ENCODE assay signal across 10 cellular contexts in genomic region chr5:14342306-14342705, GRCh38.
A peak's percentile ranks its signal among the peaks of the same experiment; 100 is the strongest.
DNase-seq lines count a peak whose midpoint lies in the region; ATAC-seq and TF ChIP-seq lines count a peak whose summit lies in the region.
"Had no signal": no experiment of that assay in that cellular context is flagged by ENCODE, and none has a peak within 500 bp of the region (broad histone marks: within the 10 kb centered on the region; RNA-seq: fewer than 3 reads in every experiment).

No MANE protein-coding gene starts in this region.

- no peaks in the 10 kb centered on the region for H3K27me3 ChIP-seq in fibroblast of lung (ENCODE audit: control insufficient read depth, insufficient read depth, low read length)
- H3K27me3 ChIP-seq: SJSA1 had no signal

- H3K9ac ChIP-seq in fibroblast of lung (ENCODE audit: insufficient read depth, low read length): no peak overlapping the region

- H2AFZ ChIP-seq in fibroblast of lung (ENCODE audit: low read length): no peak overlapping the region

- H3K27ac ChIP-seq in fibroblast of lung (ENCODE audit: insufficient read depth, low read length): peak overlapping the region; percentile 29
- H3K27ac ChIP-seq: epithelial cell of prostate, SJSA1 had no signal

- peaks cover 1% of the 10 kb centered on the region for H4K20me1 ChIP-seq in fibroblast of lung (ENCODE audit: control insufficient read depth, extremely low read depth, insufficient read depth, low read length)

- H3K9me3 ChIP-seq in fibroblast of lung (ENCODE audit: control insufficient read depth, insufficient read depth, low read depth, low read length): no peaks in the 10 kb centered on the region
- H3K9me3 ChIP-seq: SJSA1 had no signal

- H3K36me3 ChIP-seq in fibroblast of lung (ENCODE audit: control insufficient read depth, insufficient read depth, low read length): peaks cover 24% of the 10 kb centered on the region

- ATAC-seq in GM19452 (IDR thresholded peaks at IDR 0.05; ENCODE audit: unreplicated experiment): peak; percentile 95
- peak; percentile 90 for ATAC-seq in HG03175 (IDR thresholded peaks at IDR 0.05; ENCODE audit: unreplicated experiment)

- peaks cover 74% of the 10 kb centered on the region for H3K79me2 ChIP-seq in fibroblast of lung (ENCODE audit: control insufficient read depth, insufficient read depth, low read length)

- TF ChIP-seq CTCF in fibroblast of lung (conservative IDR thresholded peaks at IDR 0.05 in 1 of 2, IDR thresholded peaks at IDR 0.05 in 1 of 2; ENCODE audit: low read depth in 1 of 2, low read length in 2 of 2): no peak

- H3K4me1 ChIP-seq in fibroblast of lung (ENCODE audit: control insufficient read depth, extremely low read depth, insufficient read depth, low read length): peaks cover 8% of the 10 kb centered on the region

- DNase-seq in CD1c-positive myeloid dendritic cell (ENCODE audit: extremely low spot score) (peak; percentile 76), fibroblast of lung (ENCODE audit: low read depth in 2 of 2) (peak; percentile 31), OCI-M2 (lab: John Stamatoyannopoulos, UW; ENCODE audit: unreplicated experiment) (no peak), NCI-H2171 (lab: John Stamatoyannopoulos, UW) (no peak), GOT3 (lab: John Stamatoyannopoulos, UW) (no peak), NCI-H510A treated with DMSO at 0.1 percent for 48 hours (lab: John Stamatoyannopoulos, UW) (no peak)

- no peak overlapping the region for H3K4me3 ChIP-seq in fibroblast of lung (replicated peaks in 1 of 4; ENCODE audit: control extremely low read depth in 1 of 4, insufficient read depth in 1 of 4, low read depth in 3 of 4, low read length in 4 of 4)
- H3K4me3 ChIP-seq: SJSA1 had no signal

- H3K4me2 ChIP-seq in fibroblast of lung (ENCODE audit: extremely low read depth, insufficient read depth, low read length): no peak overlapping the region

Comparison
In these comparisons a context has a peak if more than half of its experiments do, and no peak if none do; other contexts are left out.
1. DNase-seq: peak in CD1c-positive myeloid dendritic cell (single experiment) and fibroblast of lung (2 of 2); none in OCI-M2 (single experiment), NCI-H2171 (single experiment), GOT3 (single experiment) and NCI-H510A treated with DMSO at 0.1 percent for 48 hours (single experiment).